Comparison of ENCODE assay signal across 18 cellular contexts in genomic region chr3:48022178-48022577, GRCh38. TPM values are rescaled to one million over a fixed set of nuclear protein-coding genes. Genes with fewer than 3 reads are reported as not detected.
DNase-seq lines count a peak whose midpoint lies in the region; ATAC-seq lines count a peak whose summit lies in the region.
"Had no signal": no experiment of that assay in that cellular context is flagged by ENCODE, and none has a peak within 500 bp of the region (broad histone marks: within the 10 kb centered on the region; RNA-seq: fewer than 3 reads in every experiment).

No MANE protein-coding gene starts in this region.

- CTCF ChIA-PET in activated naive CD4-positive, alpha-beta T cell treated with anti-CD3 and anti-CD28 coated beads, Interleukin-2, amount 10 ng/mL, durations not matched to agents 7 days and 5 days (lab: Charles Lee), result no interaction called here

- H3K36me3 Mint-ChIP-seq in activated naive CD4-positive, alpha-beta T cell treated with anti-CD3 and anti-CD28 coated beads, Interleukin-2, amount 50 U/mL, for 24 hours, result peaks cover 4% of the 10 kb centered on the region
- H3K36me3 Mint-ChIP-seq in activated naive CD4-positive, alpha-beta T cell treated with anti-CD3 and anti-CD28 coated beads, Interleukin-2, amount 10 ng/mL, durations not matched to agents 7 days and 5 days, result no peaks in the 10 kb centered on the region
- H3K36me3 Mint-ChIP-seq in T-helper 17 cell (ENCODE audit: low read depth), result no peaks in the 10 kb centered on the region
- no peaks in the 10 kb centered on the region for H3K36me3 Mint-ChIP-seq in memory B cell
- H3K36me3 Mint-ChIP-seq in stimulated activated memory B cell treated with anti-CD40 and anti-IgM and Interleukin-4, amounts not matched to agents 10 μg/mL and 1 μg/mL and 100 μg/mL, for 72 hours, result peaks cover 6% of the 10 kb centered on the region

- no peaks in the 10 kb centered on the region for H3K9me3 Mint-ChIP-seq in activated naive CD4-positive, alpha-beta T cell treated with anti-CD3 and anti-CD28 coated beads, Interleukin-2, amount 50 U/mL, for 24 hours
- H3K9me3 Mint-ChIP-seq in activated naive CD4-positive, alpha-beta T cell treated with anti-CD3 and anti-CD28 coated beads, Interleukin-2, amount 10 ng/mL, durations not matched to agents 7 days and 5 days, result no peaks in the 10 kb centered on the region
- H3K9me3 Mint-ChIP-seq in memory B cell, result no peaks in the 10 kb centered on the region
- no peaks in the 10 kb centered on the region for H3K9me3 Mint-ChIP-seq in stimulated activated memory B cell treated with anti-CD40 and anti-IgM and Interleukin-4, amounts not matched to agents 10 μg/mL and 1 μg/mL and 100 μg/mL, for 72 hours
- H3K9me3 Mint-ChIP-seq: HFFc6 had no signal

- H3K27ac Mint-ChIP-seq in activated naive CD4-positive, alpha-beta T cell treated with anti-CD3 and anti-CD28 coated beads, Interleukin-2, amount 50 U/mL, for 24 hours, result peak overlapping the region; percentile 19
- no peak overlapping the region for H3K27ac Mint-ChIP-seq in activated naive CD4-positive, alpha-beta T cell treated with anti-CD3 and anti-CD28 coated beads, Interleukin-2, amount 10 ng/mL, durations not matched to agents 7 days and 5 days
- H3K27ac Mint-ChIP-seq in T-helper 17 cell (peak overlapping the region; percentile 74), memory B cell (no peak overlapping the region)
- peak overlapping the region; percentile 13 for H3K27ac Mint-ChIP-seq in stimulated activated memory B cell treated with anti-CD40 and anti-IgM and Interleukin-4, amounts not matched to agents 10 μg/mL and 1 μg/mL and 100 μg/mL, for 72 hours
- H3K27ac Mint-ChIP-seq: HFFc6 had no signal

- H3K4me1 Mint-ChIP-seq in activated naive CD4-positive, alpha-beta T cell treated with anti-CD3 and anti-CD28 coated beads, Interleukin-2, amount 50 U/mL, for 24 hours, result peaks cover 15% of the 10 kb centered on the region
- H3K4me1 Mint-ChIP-seq in activated naive CD4-positive, alpha-beta T cell treated with anti-CD3 and anti-CD28 coated beads, Interleukin-2, amount 10 ng/mL, durations not matched to agents 7 days and 5 days, result peaks cover 6% of the 10 kb centered on the region
- H3K4me1 Mint-ChIP-seq in T-helper 17 cell (peaks cover 27% of the 10 kb centered on the region), memory B cell (peaks cover 23% of the 10 kb centered on the region)
- H3K4me1 Mint-ChIP-seq in stimulated activated memory B cell treated with anti-CD40 and anti-IgM and Interleukin-4, amounts not matched to agents 10 μg/mL and 1 μg/mL and 100 μg/mL, for 72 hours, result peaks cover 48% of the 10 kb centered on the region

- no peak for DNase-seq in activated naive CD4-positive, alpha-beta T cell treated with anti-CD3 and anti-CD28 coated beads, Interleukin-2, amount 10 ng/mL, durations not matched to agents 7 days and 5 days
- DNase-seq in T-helper 17 cell (no peak), memory B cell (ENCODE audit: low spot score in 2 of 2) (no peak)
- DNase-seq: AML-193, DMS79, HFFc6, KG1, MV-4-11, NCI-H1694 treated with DMSO at 0.1 percent for 48 hours, NCI-H2107, NCI-H510A, NCI-H748 treated with DMSO at 0.1 percent for 48 hours, SIG-M5 had no signal

- H3K9me3 ChIP-seq in T-helper 17 cell (ENCODE audit: control insufficient read depth, low read length, poor library complexity, severe bottlenecking), result no peaks in the 10 kb centered on the region

- ATAC-seq in T-helper 17 cell, result no peak
- ATAC-seq in memory B cell (ENCODE audit: low read depth), result peak; percentile 49
- ATAC-seq in stimulated activated memory B cell treated with anti-CD40 and anti-IgM and Interleukin-4, amounts not matched to agents 10 μg/mL and 1 μg/mL and 100 μg/mL, for 72 hours, result no peak
- ATAC-seq in GM21786 (IDR thresholded peaks at IDR 0.05; ENCODE audit: unreplicated experiment), result no peak
- no peak for ATAC-seq in GM21737 (IDR thresholded peaks at IDR 0.05; ENCODE audit: unreplicated experiment)
- ATAC-seq in HG03135 (IDR thresholded peaks at IDR 0.05; ENCODE audit: unreplicated experiment), result no peak

- H3K4me3 Mint-ChIP-seq in activated naive CD4-positive, alpha-beta T cell treated with anti-CD3 and anti-CD28 coated beads, Interleukin-2, amount 50 U/mL, for 24 hours, result no peak overlapping the region
- H3K4me3 Mint-ChIP-seq in activated naive CD4-positive, alpha-beta T cell treated with anti-CD3 and anti-CD28 coated beads, Interleukin-2, amount 10 ng/mL, durations not matched to agents 7 days and 5 days, result no peak overlapping the region
- H3K4me3 Mint-ChIP-seq in T-helper 17 cell, result no peak overlapping the region
- H3K4me3 Mint-ChIP-seq in memory B cell, result no peak overlapping the region
- no peak overlapping the region for H3K4me3 Mint-ChIP-seq in stimulated activated memory B cell treated with anti-CD40 and anti-IgM and Interleukin-4, amounts not matched to agents 10 μg/mL and 1 μg/mL and 100 μg/mL, for 72 hours
- H3K4me3 Mint-ChIP-seq: HFFc6 had no signal

- H3K27me3 Mint-ChIP-seq in activated naive CD4-positive, alpha-beta T cell treated with anti-CD3 and anti-CD28 coated beads, Interleukin-2, amount 50 U/mL, for 24 hours, result no peaks in the 10 kb centered on the region
- H3K27me3 Mint-ChIP-seq in activated naive CD4-positive, alpha-beta T cell treated with anti-CD3 and anti-CD28 coated beads, Interleukin-2, amount 10 ng/mL, durations not matched to agents 7 days and 5 days, result no peaks in the 10 kb centered on the region
- H3K27me3 Mint-ChIP-seq in T-helper 17 cell, result no peaks in the 10 kb centered on the region
- H3K27me3 Mint-ChIP-seq in memory B cell, result no peaks in the 10 kb centered on the region
- no peaks in the 10 kb centered on the region for H3K27me3 Mint-ChIP-seq in stimulated activated memory B cell treated with anti-CD40 and anti-IgM and Interleukin-4, amounts not matched to agents 10 μg/mL and 1 μg/mL and 100 μg/mL, for 72 hours

RNA-seq across cellular contexts. Expression of gene MAP4, which starts 6.0 kb away (rescaled TPM):
- total RNA-seq in T-helper 17 cell, result 10 to 100 TPM; 80.6 to 89.7 TPM

Comparison
In these comparisons a context has a peak if more than half of its experiments do, and no peak if none do; other contexts are left out.
1. H3K27ac Mint-ChIP-seq: peak in activated naive CD4-positive, alpha-beta T cell treated with anti-CD3 and anti-CD28 coated beads, Interleukin-2, amount 50 U/mL, for 24 hours (single experiment), T-helper 17 cell (single experiment) and stimulated activated memory B cell treated with anti-CD40 and anti-IgM and Interleukin-4, amounts not matched to agents 10 μg/mL and 1 μg/mL and 100 μg/mL, for 72 hours (single experiment); none in activated naive CD4-positive, alpha-beta T cell treated with anti-CD3 and anti-CD28 coated beads, Interleukin-2, amount 10 ng/mL, durations not matched to agents 7 days and 5 days (single experiment) and memory B cell (single experiment).